24 cellular contexts compared by ENCODE assay signal in the genomic region with DNA sequence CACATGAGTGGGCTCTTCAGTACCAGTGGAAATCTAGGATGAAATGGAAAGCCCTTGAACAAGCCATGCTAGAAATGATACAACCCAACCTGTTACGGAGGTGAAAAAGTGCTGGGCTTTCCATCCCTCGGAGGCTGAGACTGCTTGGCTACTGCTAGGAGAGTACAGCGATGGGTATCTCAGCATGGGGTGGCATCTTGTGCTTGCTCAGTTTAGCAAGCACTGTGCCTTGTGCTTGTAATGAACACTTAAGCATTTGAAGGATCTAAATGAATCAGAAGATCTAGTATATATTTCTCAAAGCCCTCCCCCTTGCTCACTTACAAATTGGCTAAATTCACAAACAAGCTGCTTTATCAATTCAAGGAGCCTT. TPM values are rescaled to one million over a fixed set of nuclear protein-coding genes. Genes with fewer than 3 reads are reported as not detected.
DNase-seq lines count a peak whose midpoint lies in the region; ATAC-seq and TF ChIP-seq lines count a peak whose summit lies in the region.
"Had no signal": no experiment of that assay in that cellular context is flagged by ENCODE, and none has a peak within 500 bp of the region (broad histone marks: within the 10 kb centered on the region; RNA-seq: fewer than 3 reads in every experiment).

No MANE protein-coding gene starts in this region.

- H3K27ac ChIP-seq in SK-N-SH (ENCODE audit: low read depth in 2 of 2, low read length in 1 of 2) (peak overlapping the region; percentile 54 to 74; a peak in 3 of 4 replicates), mesenchymal stem cell (ENCODE audit: low read length, poor library complexity, severe bottlenecking) (peak overlapping the region; percentile 95), aorta (ENCODE audit: low read depth in 1 of 2, low read length in 2 of 2) (no peak overlapping the region)
- H3K27ac ChIP-seq: 22Rv1, cardiac muscle cell, left ventricle myocardium inferior, right atrium auricular region, suprapubic skin had no signal

- no peak overlapping the region for H3K9ac ChIP-seq in SK-N-SH
- H3K9ac ChIP-seq in mesenchymal stem cell (ENCODE audit: low read length) = peak overlapping the region; percentile 61

- peak overlapping the region; percentile 95 for H4K91ac ChIP-seq in mesenchymal stem cell (ENCODE audit: low read length)

- H2BK12ac ChIP-seq in mesenchymal stem cell (ENCODE audit: low read length in 2 of 2) = peak overlapping the region; percentile 73 to 85

- CTCF ChIA-PET in SK-N-SH (lab: Yijun Ruan, JAX) = no interaction called here

- no peaks in the 10 kb centered on the region for H3K79me1 ChIP-seq in mesenchymal stem cell (replicated peaks; ENCODE audit: low read length, poor library complexity, severe bottlenecking)

- H3K9me2 ChIP-seq in SK-N-SH = no peaks in the 10 kb centered on the region

- H4K20me1 ChIP-seq in SK-N-SH (ENCODE audit: insufficient read depth) = no peaks in the 10 kb centered on the region

- H3K27me3 ChIP-seq in SK-N-SH (ENCODE audit: insufficient read depth) (no peaks in the 10 kb centered on the region), mesenchymal stem cell (ENCODE audit: control insufficient read depth in 1 of 2, insufficient read depth in 1 of 2, low read length in 2 of 2) (no peaks in the 10 kb centered on the region), aorta (ENCODE audit: control insufficient read depth in 1 of 2, insufficient read depth in 2 of 2, low read length in 1 of 2) (no peaks in the 10 kb centered on the region)
- H3K27me3 ChIP-seq: cardiac muscle cell, right atrium auricular region, suprapubic skin had no signal

- TF ChIP-seq CTCF in SK-N-SH (IDR thresholded peaks at IDR 0.05) (no peak), chondrocyte (IDR thresholded peaks at IDR 0.05) (no peak)

- peak overlapping the region; percentile 18 for H3K27ac Mint-ChIP-seq in chondrocyte (ENCODE audit: unreplicated experiment)
- H3K27ac Mint-ChIP-seq: activated CD4-positive, alpha-beta T cell treated with anti-CD3 and anti-CD28 coated beads, Interleukin-2, amount 10 ng/mL, durations not matched to agents 24 days and 14 days; activated naive CD4-positive, alpha-beta T cell treated with anti-CD3 and anti-CD28 coated beads, Interleukin-2, amount 50 U/mL, for 72 hours; CD4-positive, alpha-beta memory T cell; IgD-negative memory B cell; naive thymus-derived CD4-positive, alpha-beta T cell; T-helper 2 cell treated with Interferon-gamma antibody and Interleukin-4, amounts not matched to agents 5 μg/mL and 100 μg/mL, for 36 hours had no signal

- H2BK120ac ChIP-seq in mesenchymal stem cell (ENCODE audit: low read depth, low read length) = no peak overlapping the region

- no peak overlapping the region for H3K4me3 Mint-ChIP-seq in chondrocyte (ENCODE audit: unreplicated experiment)
- H3K4me3 Mint-ChIP-seq: activated CD4-positive, alpha-beta T cell treated with anti-CD3 and anti-CD28 coated beads, Interleukin-2, amount 10 ng/mL, durations not matched to agents 24 days and 14 days; CD4-positive, alpha-beta memory T cell; naive thymus-derived CD4-positive, alpha-beta T cell; T-helper 2 cell treated with Interferon-gamma antibody and Interleukin-4, amounts not matched to agents 5 μg/mL and 100 μg/mL, for 36 hours had no signal

- H3K4me1 ChIP-seq in SK-N-SH (ENCODE audit: control insufficient read depth in 1 of 2, insufficient read depth in 2 of 2, low read depth in 1 of 2, low read length in 1 of 2) = peaks cover 26 to 27% of the 10 kb centered on the region in 2 experiments
- H3K4me1 ChIP-seq in mesenchymal stem cell (ENCODE audit: control insufficient read depth, insufficient read depth, low read depth, low read length) = peaks cover 7% of the 10 kb centered on the region
- H3K4me1 ChIP-seq in aorta (ENCODE audit: control insufficient read depth in 1 of 2, insufficient read depth in 2 of 2, low read length in 2 of 2) = peaks cover 0 to 9% of the 10 kb centered on the region in 2 donors

- H2AFZ ChIP-seq in SK-N-SH (ENCODE audit: low read depth) = peak overlapping the region; percentile 39; the same call in 1 of the 2 replicates
- H2AFZ ChIP-seq in mesenchymal stem cell (ENCODE audit: low read depth, low read length) = no peak overlapping the region

- peak overlapping the region; percentile 15 for H2BK15ac ChIP-seq in mesenchymal stem cell (ENCODE audit: low read depth, poor library complexity, severe bottlenecking)

- DNase-seq in SK-N-SH = no peak
- no peak for DNase-seq in chondrocyte (ENCODE audit: low spot score)
- DNase-seq in mesenchymal stem cell = no peak
- DNase-seq in SIG-M5 treated with dmso at 0.1 percent for 504 hours (lab: John Stamatoyannopoulos, UW; ENCODE audit: unreplicated experiment) = no peak
- DNase-seq in aorta = no peak
- no peak for DNase-seq in 8988T
- DNase-seq: activated CD4-positive, alpha-beta T cell treated with anti-CD3 and anti-CD28 coated beads, Interleukin-2, amount 10 ng/mL, durations not matched to agents 24 days and 14 days; activated T-cell treated with anti-CD3 and anti-CD28 coated beads for 4 hours; CD4-positive, alpha-beta memory T cell; left ventricle myocardium inferior; naive thymus-derived CD4-positive, alpha-beta T cell; NCI-H1105; NK-92 treated with Interleukin-12 subunit alpha and Interleukin-12 subunit beta, amount 100 ng/mL, for 24 hours; Right ventricle myocardium superior; stimulated activated CD4-positive, alpha-beta T cell treated with anti-CD3 and anti-CD28 coated beads, Interleukin-2, amount 100 ng/mL, for 24 hours had no signal

- peak overlapping the region; percentile 68 for H2AK5ac ChIP-seq in mesenchymal stem cell (ENCODE audit: low read length, severe bottlenecking)

- TF ChIP-seq RAD21 in SK-N-SH (IDR thresholded peaks at IDR 0.05; ENCODE audit: low read length) = no peak

- peak overlapping the region; percentile 94 to 98 for H3K18ac ChIP-seq in mesenchymal stem cell (ENCODE audit: low read depth in 1 of 2, low read length in 2 of 2)

- H3K36me3 ChIP-seq in SK-N-SH (replicated peaks in 1 of 2; ENCODE audit: control insufficient read depth in 1 of 2, insufficient read depth in 2 of 2, low read length in 1 of 2) (no peaks in the 10 kb centered on the region), mesenchymal stem cell (ENCODE audit: control insufficient read depth in 1 of 2, insufficient read depth in 2 of 2, low read depth in 1 of 2, low read length in 2 of 2) (no peaks in the 10 kb centered on the region), aorta (ENCODE audit: control insufficient read depth in 1 of 2, insufficient read depth in 2 of 2, low read length in 1 of 2) (no peaks in the 10 kb centered on the region)
- H3K36me3 ChIP-seq: cardiac muscle cell, left ventricle myocardium inferior, right atrium auricular region, suprapubic skin had no signal

- H2BK5ac ChIP-seq in mesenchymal stem cell (ENCODE audit: low read depth, low read length, poor library complexity, severe bottlenecking) = peak overlapping the region; percentile 86

- H3K4ac ChIP-seq in mesenchymal stem cell (ENCODE audit: low read depth in 1 of 2, low read length in 2 of 2) = peak overlapping the region; percentile 71 to 76

- no peak overlapping the region for H3K23ac ChIP-seq in mesenchymal stem cell (ENCODE audit: low read length in 2 of 2)

- no peak overlapping the region for H3K4me3 ChIP-seq in SK-N-SH (ENCODE audit: low read depth in 2 of 2, low read length in 1 of 2)
- H3K4me3 ChIP-seq in mesenchymal stem cell (ENCODE audit: insufficient read depth in 1 of 2, low read depth in 1 of 2, low read length in 2 of 2) = no peak overlapping the region
- H3K4me3 ChIP-seq in aorta (ENCODE audit: low read length in 2 of 2) = no peak overlapping the region
- H3K4me3 ChIP-seq: cardiac muscle cell, left ventricle myocardium inferior, right atrium auricular region, suprapubic skin had no signal

- 89% methylated on average over 3 of the region's 3 CpGs for WGBS in SK-N-SH (ENCODE audit: low lambda C conversion rate)
- 62% methylated on average over 3 of the region's 3 CpGs for WGBS in mesenchymal stem cell
- 97 to 100% methylated on average over 3 of the region's 3 CpGs for whole genome bisulfite sequencing in aorta, 2 donors

- no peaks in the 10 kb centered on the region for H3K36me3 Mint-ChIP-seq in chondrocyte (ENCODE audit: low read depth)
- H3K36me3 Mint-ChIP-seq: activated naive CD4-positive, alpha-beta T cell treated with anti-CD3 and anti-CD28 coated beads, Interleukin-2, amount 50 U/mL, for 72 hours; CD4-positive, alpha-beta memory T cell; naive thymus-derived CD4-positive, alpha-beta T cell had no signal

- no peak overlapping the region for H3K14ac ChIP-seq in mesenchymal stem cell (ENCODE audit: low read length in 2 of 2)

- intact Hi-C loops in aorta (cut with DNase I) = no loop called here

- no peaks in the 10 kb centered on the region for H3F3A ChIP-seq in SK-N-SH (replicated peaks; ENCODE audit: insufficient read depth)

- H3K4me2 ChIP-seq in SK-N-SH (0 out of 2 replicates have a peak overlapping the region, but pooled peaks have one; percentile 24), mesenchymal stem cell (ENCODE audit: low read length, poor library complexity, severe bottlenecking) (peak overlapping the region; percentile 35)

- ATAC-seq in SK-N-SH treated with all-trans-retinoic acid at 6 μM for 48 hours = no peak
- ATAC-seq in HG02642 (IDR thresholded peaks at IDR 0.05; ENCODE audit: poor library complexity, unreplicated experiment) = no peak
- no peak for ATAC-seq in aorta (ENCODE audit: low FRiP score)
- ATAC-seq: naive thymus-derived CD4-positive, alpha-beta T cell had no signal

- no peaks in the 10 kb centered on the region for H3K79me2 ChIP-seq in SK-N-SH (ENCODE audit: insufficient read depth)

- no peak for TF ChIP-seq EP300 in SK-N-SH (IDR thresholded peaks at IDR 0.05; ENCODE audit: borderline replicate concordance in 1 of 2, low read depth in 1 of 2, low read length in 1 of 2)

- H3K9me3 ChIP-seq in SK-N-SH = no peaks in the 10 kb centered on the region
- no peaks in the 10 kb centered on the region for H3K9me3 ChIP-seq in mesenchymal stem cell (ENCODE audit: control insufficient read depth, low read length)
- H3K9me3 ChIP-seq in aorta (ENCODE audit: control insufficient read depth, low read length) = no peaks in the 10 kb centered on the region
- H3K9me3 ChIP-seq: left ventricle myocardium inferior, right atrium auricular region, suprapubic skin had no signal

- POLR2A ChIA-PET in SK-N-SH (lab: Yijun Ruan, JAX) = no interaction called here

- peak overlapping the region; percentile 83 for H4K8ac ChIP-seq in mesenchymal stem cell (ENCODE audit: low read length)

- no peaks in the 10 kb centered on the region for H3K9me3 Mint-ChIP-seq in chondrocyte (ENCODE audit: low read depth)
- H3K9me3 Mint-ChIP-seq: activated CD4-positive, alpha-beta T cell treated with anti-CD3 and anti-CD28 coated beads, Interleukin-2, amount 10 ng/mL, durations not matched to agents 24 days and 14 days; activated naive CD4-positive, alpha-beta T cell treated with anti-CD3 and anti-CD28 coated beads, Interleukin-2, amount 50 U/mL, for 72 hours; CD4-positive, alpha-beta memory T cell; IgD-negative memory B cell; naive thymus-derived CD4-positive, alpha-beta T cell; T-helper 2 cell treated with Interferon-gamma antibody and Interleukin-4, amounts not matched to agents 5 μg/mL and 100 μg/mL, for 36 hours had no signal

- H3K27me3 Mint-ChIP-seq in chondrocyte (ENCODE audit: low read depth) = no peaks in the 10 kb centered on the region
- H3K27me3 Mint-ChIP-seq: IgD-negative memory B cell had no signal

- H3K4me1 Mint-ChIP-seq in chondrocyte (ENCODE audit: low read depth) = peaks cover 47% of the 10 kb centered on the region
- H3K4me1 Mint-ChIP-seq: activated CD4-positive, alpha-beta T cell treated with anti-CD3 and anti-CD28 coated beads, Interleukin-2, amount 10 ng/mL, durations not matched to agents 24 days and 14 days had no signal

RNA-seq across cellular contexts. Expression of a gene that starts 44.3 kb away (rescaled TPM):
- polyA plus RNA-seq in SK-N-SH (2012; rRNA removed) (62.7 and 64.9 TPM in 2 replicates), aorta (10 to 100 TPM; 12.0 to 13.5 TPM)
- 81.3 and 99.6 TPM in 2 replicates for polyA plus RNA-seq in SK-N-SH (2012; cell fraction: cytosol; rRNA removed)
- polyA plus RNA-seq in SK-N-SH (2012; cell fraction: nucleus; rRNA removed) = 53.5 and 77.1 TPM in 2 replicates
- total RNA-seq in chondrocyte (44.8 to 54.9 TPM (median 48.6 TPM) in 3 replicates), aorta (10 to 100 TPM; 42.7 to 70.9 TPM)
- polyA plus RNA-seq in mesenchymal stem cell (2013, experiment 1 of 2) = 26.8 TPM
- 26.1 TPM for polyA plus RNA-seq in mesenchymal stem cell (2013, experiment 2 of 2)

Comparison
In these comparisons a context has a peak if more than half of its experiments do, and no peak if none do; other contexts are left out.
1. H3K27ac ChIP-seq: peak in SK-N-SH (2 of 2) and mesenchymal stem cell (single experiment); none in aorta (0 of 2).